24 cellular contexts compared by ENCODE assay signal in the genomic region with DNA sequence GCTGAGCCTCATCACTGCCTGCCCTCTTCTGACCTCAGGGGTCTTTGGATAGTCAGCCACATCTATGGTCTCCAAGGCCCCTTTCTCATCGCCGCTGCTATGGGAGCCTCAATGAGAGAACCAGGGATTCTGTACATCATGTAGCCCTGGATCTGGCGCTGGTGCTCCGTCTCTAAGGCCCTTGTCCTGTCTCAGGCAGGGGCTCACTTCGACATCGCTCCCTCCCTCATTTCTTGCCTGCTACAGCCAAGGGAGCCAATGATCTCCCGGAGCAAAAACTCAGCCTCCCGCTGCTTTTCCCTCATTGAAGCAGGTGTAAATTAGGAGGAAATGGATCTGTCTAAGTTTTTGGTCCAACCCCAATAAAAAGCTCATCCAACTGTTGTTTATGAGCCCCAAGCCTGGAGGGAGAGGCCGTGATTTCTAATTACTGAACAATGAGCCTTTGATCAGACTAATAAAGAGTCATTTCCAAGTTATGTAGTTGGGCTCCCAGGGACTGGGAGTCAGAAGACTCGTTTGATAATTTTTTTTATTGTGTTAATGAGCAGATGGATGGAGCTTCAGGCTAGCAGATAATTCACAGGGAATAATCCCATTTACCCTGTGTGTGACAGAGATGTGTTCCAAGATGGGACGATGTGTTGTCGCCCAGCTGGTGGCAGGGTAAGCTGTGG. TPM values are rescaled to one million over a fixed set of nuclear protein-coding genes. Genes with fewer than 3 reads are reported as not detected.
"Had no signal": no experiment of that assay in that cellular context is flagged by ENCODE, and none has a peak within 500 bp of the region (broad histone marks: within the 10 kb centered on the region; RNA-seq: fewer than 3 reads in every experiment).

No MANE protein-coding gene starts in this region.

- FAIRE-seq: endometrium, islet of Langerhans had no signal

- ATAC-seq: left lobe of liver; natural killer cell; right cardiac atrium; stimulated activated memory B cell treated with anti-CD40 and anti-IgM and Interleukin-4, amounts not matched to agents 10 μg/mL and 1 μg/mL and 100 μg/mL, for 72 hours; upper lobe of right lung had no signal

- H3K4me1 Mint-ChIP-seq: memory B cell; mesothelial cell of epicardium; natural killer cell; neural crest cell; stimulated activated memory B cell treated with anti-CD40 and anti-IgM and Interleukin-4, amounts not matched to agents 10 μg/mL and 1 μg/mL and 100 μg/mL, for 72 hours had no signal

- H3K4me3 ChIP-seq: coronary artery, esophagus squamous epithelium, hepatocyte, testis, tibial nerve, upper lobe of right lung, vagina had no signal

- H3K27ac Mint-ChIP-seq: memory B cell; mesothelial cell of epicardium; natural killer cell; stimulated activated memory B cell treated with anti-CD40 and anti-IgM and Interleukin-4, amounts not matched to agents 10 μg/mL and 1 μg/mL and 100 μg/mL, for 72 hours; stimulated activated naive CD8-positive, alpha-beta T cell treated with anti-CD3 and anti-CD28 coated beads, Interleukin-15, Interleukin-2, amounts not matched to agents 100 ng/mL and 50 ng/mL, for 24 hours had no signal

- H3K27me3 ChIP-seq: hepatocyte, testis, tibial nerve, upper lobe of right lung, vagina had no signal

- H3K36me3 Mint-ChIP-seq: memory B cell; mesothelial cell of epicardium; natural killer cell; stimulated activated memory B cell treated with anti-CD40 and anti-IgM and Interleukin-4, amounts not matched to agents 10 μg/mL and 1 μg/mL and 100 μg/mL, for 72 hours had no signal

- H3K9me3 ChIP-seq: esophagus squamous epithelium, testis, tibial nerve, upper lobe of right lung, vagina had no signal

- H3K36me3 ChIP-seq: esophagus squamous epithelium, tibial nerve, upper lobe of right lung, vagina had no signal

- H3K27ac ChIP-seq: coronary artery, epithelial cell of prostate, esophagus squamous epithelium, hepatocyte, testis, upper lobe of right lung, vagina had no signal

- DNase-seq: effector CD8-positive, alpha-beta T cell; esophagus squamous epithelium; foreskin fibroblast; natural killer cell; right cardiac atrium; stimulated activated CD4-positive, alpha-beta T cell treated with anti-CD3 and anti-CD28 coated beads, Interleukin-4, amount 100 ng/mL, for 24 hours; testis; upper lobe of right lung had no signal

- H3K9me3 Mint-ChIP-seq: memory B cell; mesothelial cell of epicardium; natural killer cell; neural crest cell; stimulated activated memory B cell treated with anti-CD40 and anti-IgM and Interleukin-4, amounts not matched to agents 10 μg/mL and 1 μg/mL and 100 μg/mL, for 72 hours; stimulated activated naive CD8-positive, alpha-beta T cell treated with anti-CD3 and anti-CD28 coated beads, Interleukin-15, Interleukin-2, amounts not matched to agents 100 ng/mL and 50 ng/mL, for 24 hours had no signal

- H3K4me3 Mint-ChIP-seq: memory B cell; mesothelial cell of epicardium; natural killer cell; neural crest cell; stimulated activated memory B cell treated with anti-CD40 and anti-IgM and Interleukin-4, amounts not matched to agents 10 μg/mL and 1 μg/mL and 100 μg/mL, for 72 hours; stimulated activated naive CD8-positive, alpha-beta T cell treated with anti-CD3 and anti-CD28 coated beads, Interleukin-15, Interleukin-2, amounts not matched to agents 100 ng/mL and 50 ng/mL, for 24 hours had no signal

- H3K4me1 ChIP-seq: esophagus squamous epithelium, vagina had no signal

RNA-seq across cellular contexts. Expression of a gene that starts 30.9 kb away (rescaled TPM):
- total RNA-seq: chondrocyte, mesothelial cell of epicardium, myocyte, natural killer cell, neural crest cell, osteocyte had no signal
